In genomic region chr12:56449622-56449984, GRCh38 we compare ENCODE assay signal across 8 cellular contexts. TPM values are rescaled to one million over a fixed set of nuclear protein-coding genes. Genes with fewer than 3 reads are reported as not detected.
A peak's percentile ranks its signal among the peaks of the same experiment; 100 is the strongest.
DNase-seq lines count a peak whose midpoint lies in the region; ATAC-seq and TF ChIP-seq lines count a peak whose summit lies in the region.

No MANE protein-coding gene starts in this region.

- no peak for ATAC-seq in natural killer cell treated with Interleukin-12 subunit alpha and Interleukin-12 subunit beta and Interleukin-15 and Interleukin-18, amount 100 ng/mL, for 72 hours

- H3K4me1 ChIP-seq in BLaER1 (peaks cover 24% of the 10 kb centered on the region), Loucy (ENCODE audit: insufficient read depth, low read length, poor library complexity, severe bottlenecking) (peaks cover 18% of the 10 kb centered on the region), colonic mucosa (no peaks in the 10 kb centered on the region)

- H3K27ac ChIP-seq in BLaER1 (peak overlapping the region; percentile 90), colonic mucosa (peak overlapping the region; percentile 73)

- H3K27ac Mint-ChIP-seq in natural killer cell treated with Interleukin-12 subunit alpha and Interleukin-12 subunit beta and Interleukin-15 and Interleukin-18, amount 100 ng/mL, for 72 hours: peak overlapping the region; percentile 82 to 98

- H4K20me1 ChIP-seq in BLaER1 (no peaks in the 10 kb centered on the region), Loucy (ENCODE audit: insufficient read depth, low read length, poor library complexity, severe bottlenecking) (no peaks in the 10 kb centered on the region)

- H3K9me2 ChIP-seq in Loucy (replicated peaks; ENCODE audit: low read depth, low read length): no peaks in the 10 kb centered on the region

- peaks cover 0 to 3% of the 10 kb centered on the region in 2 donors for H3K27me3 Mint-ChIP-seq in natural killer cell treated with Interleukin-12 subunit alpha and Interleukin-12 subunit beta and Interleukin-15 and Interleukin-18, amount 100 ng/mL, for 72 hours

- in situ Hi-C loops in ACHN (cut with HindIII; ENCODE audit: low pct_ligation_motif_present, low pct_unique_long_range_greater_than_20kb, low sequenced_read_pairs): no loop called here

- peaks cover 20 to 25% of the 10 kb centered on the region in 2 donors for H3K4me1 Mint-ChIP-seq in natural killer cell treated with Interleukin-12 subunit alpha and Interleukin-12 subunit beta and Interleukin-15 and Interleukin-18, amount 100 ng/mL, for 72 hours (ENCODE audit: low read depth in 2 of 2)

- no peak for TF ChIP-seq CTCF in Loucy (conservative IDR thresholded peaks at IDR 0.05; ENCODE audit: low read length)
- TF ChIP-seq CTCF in colonic mucosa (IDR thresholded peaks at IDR 0.05): no peak

- H3K36me3 Mint-ChIP-seq in natural killer cell treated with Interleukin-12 subunit alpha and Interleukin-12 subunit beta and Interleukin-15 and Interleukin-18, amount 100 ng/mL, for 72 hours: peaks cover 4% of the 10 kb centered on the region

- H3K4me2 ChIP-seq in BLaER1: peak overlapping the region; percentile 96
- peak overlapping the region; percentile 89 for H3K4me2 ChIP-seq in Loucy (ENCODE audit: low read depth, low read length, poor library complexity, severe bottlenecking)

- peak overlapping the region; percentile 91 for H3K9ac ChIP-seq in BLaER1
- peak overlapping the region; percentile 97 for H3K9ac ChIP-seq in Loucy (ENCODE audit: low read depth, low read length, poor library complexity, severe bottlenecking)
- H3K9ac ChIP-seq in colonic mucosa (ENCODE audit: low read depth in 2 of 2, low read length in 2 of 2): peak overlapping the region in 1 of 2 donors; percentile 86

- peak overlapping the region; percentile 87 for H3K4me3 Mint-ChIP-seq in natural killer cell treated with Interleukin-12 subunit alpha and Interleukin-12 subunit beta and Interleukin-15 and Interleukin-18, amount 100 ng/mL, for 72 hours

- H3K79me2 ChIP-seq in Loucy (ENCODE audit: insufficient read depth, low read length): peaks cover 18% of the 10 kb centered on the region

- peak overlapping the region; percentile 80 for H3K4me3 ChIP-seq in BLaER1
- peak overlapping the region; percentile 99 for H3K4me3 ChIP-seq in Loucy (ENCODE audit: low read length, poor library complexity, severe bottlenecking)
- H3K4me3 ChIP-seq in colonic mucosa: peak overlapping the region; percentile 58

- intact Hi-C loops in colonic mucosa (cut with DNase I): loop anchor here (5.0 kb wide), 1 partner anchor 87 kb away; the partner anchor contains the start of genes APOF and STAT2

- peak overlapping the region; percentile 87 for H2AFZ ChIP-seq in Loucy (ENCODE audit: low read length)

- H3K36me3 ChIP-seq in BLaER1: peaks cover 10% of the 10 kb centered on the region
- no peaks in the 10 kb centered on the region for H3K36me3 ChIP-seq in Loucy (ENCODE audit: insufficient read depth, low read length)
- H3K36me3 ChIP-seq in colonic mucosa: no peaks in the 10 kb centered on the region

- H3F3A ChIP-seq in Loucy (ENCODE audit: low read depth): no peaks in the 10 kb centered on the region

- DNase-seq in colonic mucosa (no peak), GM19240 (ENCODE audit: insufficient read length, low spot score) (no peak), DMS79 (lab: John Stamatoyannopoulos, UW) (no peak), ACHN (no peak), AG08396 (ENCODE audit: low spot score) (no peak)
- no peak for DNase-seq in natural killer cell treated with Interleukin-12 subunit alpha and Interleukin-12 subunit beta and Interleukin-15 and Interleukin-18, amount 100 ng/mL, for 72 hours (ENCODE audit: low spot score)

- no peaks in the 10 kb centered on the region for H3K9me3 Mint-ChIP-seq in natural killer cell treated with Interleukin-12 subunit alpha and Interleukin-12 subunit beta and Interleukin-15 and Interleukin-18, amount 100 ng/mL, for 72 hours

- H3K9me3 ChIP-seq in BLaER1 (peaks cover 4% of the 10 kb centered on the region), Loucy (ENCODE audit: insufficient read depth, low read depth, low read length) (no peaks in the 10 kb centered on the region), colonic mucosa (no peaks in the 10 kb centered on the region)

- H3K27me3 ChIP-seq in BLaER1 (no peaks in the 10 kb centered on the region), Loucy (ENCODE audit: insufficient read depth, low read length, poor library complexity, severe bottlenecking) (no peaks in the 10 kb centered on the region), colonic mucosa (no peaks in the 10 kb centered on the region)

RNA-seq across cellular contexts. Expression of gene TIMELESS, which starts 0.4 kb away (rescaled TPM):
- 10 to 100 TPM in 1 of 2 donors, 1 to 10 TPM in 1; 9.1 to 36.4 TPM for total RNA-seq in colonic mucosa
- total RNA-seq in natural killer cell treated with Interleukin-12 subunit alpha and Interleukin-12 subunit beta and Interleukin-15 and Interleukin-18, amount 100 ng/mL, for 72 hours: 10 to 100 TPM; 29.8 to 80.6 TPM

RNA-seq across cellular contexts. Expression of gene MIP, which starts 4.9 kb away (rescaled TPM):
- total RNA-seq in colonic mucosa: not detected
- total RNA-seq in natural killer cell treated with Interleukin-12 subunit alpha and Interleukin-12 subunit beta and Interleukin-15 and Interleukin-18, amount 100 ng/mL, for 72 hours: under 1 TPM in 1 of 2 donors, not detected in 1; 0.75 TPM

RNA-seq across cellular contexts. Expression of gene SPRYD4, which starts 18.8 kb away (rescaled TPM):
- 1 to 10 TPM; 4.0 to 4.2 TPM for total RNA-seq in colonic mucosa
- total RNA-seq in natural killer cell treated with Interleukin-12 subunit alpha and Interleukin-12 subunit beta and Interleukin-15 and Interleukin-18, amount 100 ng/mL, for 72 hours: 1 to 10 TPM; 2.8 to 6.9 TPM

RNA-seq across cellular contexts. Expression of gene GLS2, which starts 38.4 kb away (rescaled TPM):
- 1 to 10 TPM; 1.7 to 3.0 TPM for total RNA-seq in colonic mucosa
- under 1 TPM in 1 of 2 donors, not detected in 1; 0.17 TPM for total RNA-seq in natural killer cell treated with Interleukin-12 subunit alpha and Interleukin-12 subunit beta and Interleukin-15 and Interleukin-18, amount 100 ng/mL, for 72 hours
